Comparison of ENCODE assay signal across 35 cellular contexts in genomic region chr20:44439318-44439717, GRCh38.
"Had no signal": no experiment of that assay in that cellular context is flagged by ENCODE, and none has a peak within 500 bp of the region (broad histone marks: within the 10 kb centered on the region; RNA-seq: fewer than 3 reads in every experiment).

No MANE protein-coding gene starts in this region.

- H3K4me3 ChIP-seq: MG63 had no signal

- H3K9me3 ChIP-seq: MG63 had no signal

- H3K36me3 ChIP-seq: MG63 had no signal

- DNase-seq: Kasumi-1, MG63, MM.1S, MV-4-11, NCI-H1048, NCI-H1092, NCI-H1092 treated with DMSO at 0.1 percent for 48 hours, NCI-H1105, NCI-H1105 treated with DMSO at 0.1 percent for 48 hours, NCI-H1417, NCI-H1417 treated with DMSO at 0.1 percent for 48 hours, NCI-H1436, NCI-H1436 treated with DMSO at 0.1 percent for 48 hours, NCI-H146, NCI-H1694, NCI-H1694 treated with DMSO at 0.1 percent for 48 hours, NCI-H187, NCI-H187 treated with DMSO at 0.1 percent for 48 hours, NCI-H1930, NCI-H2029, NCI-H2029 treated with DMSO at 0.1 percent for 48 hours, NCI-H2081, NCI-H2081 treated with DMSO at 0.1 percent for 48 hours, NCI-H2107, NCI-H2171, NCI-H2171 treated with DMSO at 0.1 percent for 48 hours, NCI-H2227 treated with DMSO at 0.1 percent for 48 hours, NCI-H226, NCI-H345, NCI-H446, NCI-H446 treated with DMSO at 0.1 percent for 48 hours, NCI-H510A, NCI-H510A treated with DMSO at 0.1 percent for 48 hours, NCI-H524, NCI-H524 treated with DMSO at 0.1 percent for 48 hours had no signal

- H3K27me3 ChIP-seq: MG63 had no signal
